ENCODE assay signal across 19 cellular contexts in genomic region chr4:103895876-103896465, GRCh38.
A peak's percentile ranks its signal among the peaks of the same experiment; 100 is the strongest.
DNase-seq lines count a peak whose midpoint lies in the region; ATAC-seq and TF ChIP-seq lines count a peak whose summit lies in the region.
"Had no signal": no experiment of that assay in that cellular context is flagged by ENCODE, and none has a peak within 500 bp of the region (broad histone marks: within the 10 kb centered on the region; RNA-seq: fewer than 3 reads in every experiment).

No MANE protein-coding gene starts in this region.

- H3K4me1 ChIP-seq in breast epithelium, result no peaks in the 10 kb centered on the region
- no peaks in the 10 kb centered on the region for H3K4me1 ChIP-seq in PC-9 (replicated peaks; ENCODE audit: insufficient read depth)

- peak; percentile 8 for DNase-seq in MCF 10A (ENCODE audit: unreplicated experiment)
- DNase-seq in breast epithelium (ENCODE audit: low spot score in 2 of 2), result no peak
- DNase-seq in HT-29 (ENCODE audit: low spot score), result peak; percentile 3
- DNase-seq in epithelial cell of esophagus (ENCODE audit: low read depth), result peak; percentile 15
- DNase-seq in PC-9, result no peak
- DNase-seq: CD4-positive, alpha-beta T cell; H9; KG1; NCI-H1417; NCI-H187 treated with DMSO at 0.1 percent for 48 hours; NCI-H345; NCI-H524 treated with DMSO at 0.1 percent for 48 hours; T-cell had no signal

- H2AFZ ChIP-seq in PC-9, result no peak overlapping the region

- CTCF ChIA-PET in MCF 10A (lab: Yijun Ruan, JAX), result no interaction called here
- CTCF ChIA-PET in PC-9 (lab: Charles Lee), result no interaction called here

- H3K27me3 Mint-ChIP-seq in MCF 10A (ENCODE audit: insufficient read depth, unreplicated experiment), result no peaks in the 10 kb centered on the region
- H3K27me3 Mint-ChIP-seq in stimulated activated memory B cell treated with anti-CD40 and anti-IgM and Interleukin-4, amounts not matched to agents 10 μg/mL and 1 μg/mL and 100 μg/mL, for 72 hours, result no peaks in the 10 kb centered on the region
- H3K27me3 Mint-ChIP-seq: CD4-positive, alpha-beta T cell; T-cell had no signal

- no peaks in the 10 kb centered on the region for H3K4me1 Mint-ChIP-seq in MCF 10A (ENCODE audit: insufficient read depth, unreplicated experiment)
- H3K4me1 Mint-ChIP-seq in stimulated activated memory B cell treated with anti-CD40 and anti-IgM and Interleukin-4, amounts not matched to agents 10 μg/mL and 1 μg/mL and 100 μg/mL, for 72 hours, result no peaks in the 10 kb centered on the region
- H3K4me1 Mint-ChIP-seq: H9, T-cell had no signal

- no peaks in the 10 kb centered on the region for H3K36me3 ChIP-seq in breast epithelium
- no peaks in the 10 kb centered on the region for H3K36me3 ChIP-seq in PC-9 (ENCODE audit: low read depth)

- POLR2A ChIA-PET in MCF 10A (lab: Yijun Ruan, JAX), result no interaction called here
- POLR2A ChIA-PET in PC-9 (lab: Charles Lee; ENCODE audit: unreplicated experiment), result no interaction called here

- ATAC-seq in stimulated activated memory B cell treated with anti-CD40 and anti-IgM and Interleukin-4, amounts not matched to agents 10 μg/mL and 1 μg/mL and 100 μg/mL, for 72 hours, result peak; percentile 27
- no peak for ATAC-seq in GM18511 (IDR thresholded peaks at IDR 0.05; ENCODE audit: unreplicated experiment)
- ATAC-seq in SK-N-SH treated with all-trans-retinoic acid at 6 μM for 48 hours, result no peak
- ATAC-seq: Panc1, Right ventricle myocardium inferior, T-cell had no signal

- H3K9me2 ChIP-seq in PC-9 (ENCODE audit: insufficient read depth), result no peaks in the 10 kb centered on the region

- no peaks in the 10 kb centered on the region for H4K20me1 ChIP-seq in PC-9 (ENCODE audit: insufficient read depth)

- peaks cover 3 to 11% of the 10 kb centered on the region in 2 donors for H3K9me3 ChIP-seq in breast epithelium
- H3K9me3 ChIP-seq in PC-9 (ENCODE audit: insufficient read depth, low read depth), result no peaks in the 10 kb centered on the region

- TF ChIP-seq POLR2A in breast epithelium (IDR thresholded peaks at IDR 0.05), result no peak

- no peak overlapping the region for H3K4me2 ChIP-seq in PC-9

- no peaks in the 10 kb centered on the region for H3K36me3 Mint-ChIP-seq in MCF 10A (ENCODE audit: insufficient read depth, unreplicated experiment)
- no peaks in the 10 kb centered on the region for H3K36me3 Mint-ChIP-seq in stimulated activated memory B cell treated with anti-CD40 and anti-IgM and Interleukin-4, amounts not matched to agents 10 μg/mL and 1 μg/mL and 100 μg/mL, for 72 hours
- H3K36me3 Mint-ChIP-seq: T-cell had no signal

- H3K9me3 Mint-ChIP-seq in MCF 10A (ENCODE audit: unreplicated experiment), result no peaks in the 10 kb centered on the region
- no peaks in the 10 kb centered on the region for H3K9me3 Mint-ChIP-seq in stimulated activated memory B cell treated with anti-CD40 and anti-IgM and Interleukin-4, amounts not matched to agents 10 μg/mL and 1 μg/mL and 100 μg/mL, for 72 hours

- H3F3A ChIP-seq in PC-9 (ENCODE audit: insufficient read depth, low read depth), result no peaks in the 10 kb centered on the region

- H3K27ac Mint-ChIP-seq in MCF 10A (ENCODE audit: low read depth, unreplicated experiment), result no peak overlapping the region
- no peak overlapping the region for H3K27ac Mint-ChIP-seq in stimulated activated memory B cell treated with anti-CD40 and anti-IgM and Interleukin-4, amounts not matched to agents 10 μg/mL and 1 μg/mL and 100 μg/mL, for 72 hours
- H3K27ac Mint-ChIP-seq: CD4-positive, alpha-beta T cell; H9; T-cell had no signal

- H3K4me3 Mint-ChIP-seq in MCF 10A (ENCODE audit: unreplicated experiment), result no peak overlapping the region
- H3K4me3 Mint-ChIP-seq in stimulated activated memory B cell treated with anti-CD40 and anti-IgM and Interleukin-4, amounts not matched to agents 10 μg/mL and 1 μg/mL and 100 μg/mL, for 72 hours, result no peak overlapping the region
- H3K4me3 Mint-ChIP-seq: CD4-positive, alpha-beta T cell; H9; T-cell had no signal

- H3K4me3 ChIP-seq in breast epithelium (no peak overlapping the region), epithelial cell of esophagus (ENCODE audit: low read length) (no peak overlapping the region), PC-9 (no peak overlapping the region)
- H3K4me3 ChIP-seq: SK-N-MC had no signal

- H3K27me3 ChIP-seq in breast epithelium (no peaks in the 10 kb centered on the region), PC-9 (ENCODE audit: insufficient read depth, low read depth) (no peaks in the 10 kb centered on the region)

- TF ChIP-seq CTCF in MCF 10A (IDR thresholded peaks at IDR 0.05; ENCODE audit: unreplicated experiment), result no peak
- TF ChIP-seq CTCF in breast epithelium (IDR thresholded peaks at IDR 0.05), result no peak
- TF ChIP-seq CTCF in epithelial cell of esophagus (IDR thresholded peaks at IDR 0.05; ENCODE audit: insufficient read depth, low read depth, low read length, missing control alignments), result no peak
- no peak for TF ChIP-seq CTCF in PC-9 (conservative IDR thresholded peaks at IDR 0.05)

- intact Hi-C loops in MCF 10A (cut with micrococcal nuclease), result no loop called here
- intact Hi-C loops in breast epithelium (cut with DNase I; ENCODE audit: low total_unique reads), result no loop called here
- intact Hi-C loops in PC-9 (cut with micrococcal nuclease; ENCODE audit: unreplicated experiment), result no loop called here

- no peaks in the 10 kb centered on the region for H3K79me2 ChIP-seq in PC-9 (ENCODE audit: low read depth)

- H3K27ac ChIP-seq in breast epithelium (no peak overlapping the region), PC-9 (no peak overlapping the region)
- H3K27ac ChIP-seq: SK-N-MC had no signal

- BruUV-seq in MCF 10A (replicated peaks; lab: Mats Ljungman, UMichigan) (no TSS peak), PC-9 (replicated peaks; lab: Mats Ljungman, UMichigan) (no TSS peak)

TF ChIP-seq in SK-N-SH treated with all-trans-retinoic acid at 6 μM for 48 hours, 23 proteins besides CTCF, POLR2A, EP300 and RAD21:
- TF ChIP-seq ZNF70 (CRISPR knock-in tag; IDR thresholded peaks at IDR 0.05) (no peak), TOX (CRISPR knock-in tag; IDR thresholded peaks at IDR 0.05; ENCODE audit: borderline replicate concordance) (no peak), BACH2 (CRISPR knock-in tag; IDR thresholded peaks at IDR 0.05; ENCODE audit: borderline replicate concordance) (no peak), POU6F1 (CRISPR knock-in tag; IDR thresholded peaks at IDR 0.05; ENCODE audit: borderline replicate concordance, low read depth) (no peak)

Comparison
In these comparisons a context has a peak if more than half of its experiments do, and no peak if none do; other contexts are left out.
1. DNase-seq: peak in MCF 10A (single experiment), HT-29 (single experiment) and epithelial cell of esophagus (single experiment); none in breast epithelium (0 of 2) and PC-9 (0 of 2).